Comparison of ENCODE assay signal across 29 cellular contexts in genomic region chr15:85905626-85906025, GRCh38.
"Had no signal": no experiment of that assay in that cellular context is flagged by ENCODE, and none has a peak within 500 bp of the region (broad histone marks: within the 10 kb centered on the region; RNA-seq: fewer than 3 reads in every experiment).

No MANE protein-coding gene starts in this region.

- H3K27me3 ChIP-seq: ascending aorta, body of pancreas, cardiac muscle cell, colonic mucosa had no signal

- H3K36me3 ChIP-seq: ascending aorta, breast epithelium, cardiac muscle cell, colonic mucosa had no signal

- FAIRE-seq: frontal cortex had no signal

- H3K4me3 ChIP-seq: ascending aorta, body of pancreas, breast epithelium, cardiac muscle cell, colonic mucosa had no signal

- H3K27ac ChIP-seq: ascending aorta, body of pancreas, breast epithelium, cardiac muscle cell, colonic mucosa had no signal

- H3K4me1 ChIP-seq: ascending aorta, body of pancreas, breast epithelium, colonic mucosa had no signal

- H3K4me3 Mint-ChIP-seq: activated CD4-positive, alpha-beta memory T cell treated with anti-CD3 and anti-CD28 coated beads, Interleukin-2, amount 10 ng/mL, durations not matched to agents 7 days and 5 days; activated CD4-positive, alpha-beta T cell treated with anti-CD3 and anti-CD28 coated beads, Interleukin-2, amount 10 ng/mL, durations not matched to agents 7 days and 5 days; activated naive CD4-positive, alpha-beta T cell treated with anti-CD3 and anti-CD28 coated beads, Interleukin-2, amount 10 ng/mL, durations not matched to agents 7 days and 5 days; activated naive CD8-positive, alpha-beta T cell treated with anti-CD3 and anti-CD28 coated beads, Interleukin-2, amount 10 ng/mL, durations not matched to agents 7 days and 5 days; activated T-cell treated with anti-CD3 and anti-CD28 coated beads, Interleukin-2, amount 50 U/mL, for 24 hours; activated T-cell treated with anti-CD3 and anti-CD28 coated beads, Interleukin-2, amount 50 U/mL, for 72 hours; T-helper 17 cell; T-helper 2 cell treated with Interferon-gamma antibody and Interleukin-4, amounts not matched to agents 5 μg/mL and 100 μg/mL, for 36 hours had no signal

- DNase-seq: activated CD4-positive, alpha-beta memory T cell treated with anti-CD3 and anti-CD28 coated beads, Interleukin-2, amount 10 ng/mL, durations not matched to agents 7 days and 5 days; activated CD4-positive, alpha-beta T cell treated with anti-CD3 and anti-CD28 coated beads for 1 hour; activated CD4-positive, alpha-beta T cell treated with anti-CD3 and anti-CD28 coated beads for 4 hours; activated CD4-positive, alpha-beta T cell treated with anti-CD3 and anti-CD28 coated beads, Interleukin-2, amount 10 ng/mL, durations not matched to agents 7 days and 5 days; activated CD4-positive, alpha-beta T cell treated with anti-CD3 and anti-CD28 coated beads, Interleukin-2, amount 50 U/mL, for 4 hours; activated CD8-positive, alpha-beta memory T cell treated with anti-CD3 and anti-CD28 coated beads, Interleukin-2, amount 50 U/mL, for 48 hours; activated gamma-delta T cell; activated naive CD4-positive, alpha-beta T cell; activated naive CD4-positive, alpha-beta T cell treated with anti-CD3 and anti-CD28 coated beads, Interleukin-2, amount 10 ng/mL, durations not matched to agents 7 days and 5 days; activated naive CD8-positive, alpha-beta T cell treated with anti-CD3 and anti-CD28 coated beads, Interleukin-2, amount 10 ng/mL, durations not matched to agents 7 days and 5 days; activated T-cell treated with anti-CD3 and anti-CD28 coated beads for 4 hours; activated T-cell treated with anti-CD3 and anti-CD28 coated beads, Interleukin-2, amount 50 U/mL, for 24 hours; activated T-cell treated with anti-CD3 and anti-CD28 coated beads, Interleukin-2, amount 50 U/mL, for 72 hours; body of pancreas; central memory CD4-positive, alpha-beta T cell; cerebellar nuclear complex; colonic mucosa; effector CD8-positive, alpha-beta T cell; foreskin fibroblast; T-helper 1 cell; T-helper 17 cell; T1000 had no signal

- H3K9me3 Mint-ChIP-seq: activated CD4-positive, alpha-beta memory T cell treated with anti-CD3 and anti-CD28 coated beads, Interleukin-2, amount 10 ng/mL, durations not matched to agents 7 days and 5 days; activated CD4-positive, alpha-beta T cell treated with anti-CD3 and anti-CD28 coated beads, Interleukin-2, amount 10 ng/mL, durations not matched to agents 7 days and 5 days; activated naive CD4-positive, alpha-beta T cell treated with anti-CD3 and anti-CD28 coated beads, Interleukin-2, amount 10 ng/mL, durations not matched to agents 7 days and 5 days; activated naive CD4-positive, alpha-beta T cell treated with anti-CD3 and anti-CD28 coated beads, Interleukin-2, amount 50 U/mL, for 72 hours; activated naive CD8-positive, alpha-beta T cell treated with anti-CD3 and anti-CD28 coated beads, Interleukin-2, amount 10 ng/mL, durations not matched to agents 7 days and 5 days; activated T-cell treated with anti-CD3 and anti-CD28 coated beads, Interleukin-2, amount 50 U/mL, for 24 hours; activated T-cell treated with anti-CD3 and anti-CD28 coated beads, Interleukin-2, amount 50 U/mL, for 72 hours; T-helper 2 cell treated with Interferon-gamma antibody and Interleukin-4, amounts not matched to agents 5 μg/mL and 100 μg/mL, for 36 hours had no signal

- H3K27ac Mint-ChIP-seq: activated CD4-positive, alpha-beta memory T cell treated with anti-CD3 and anti-CD28 coated beads, Interleukin-2, amount 10 ng/mL, durations not matched to agents 7 days and 5 days; activated CD4-positive, alpha-beta T cell treated with anti-CD3 and anti-CD28 coated beads, Interleukin-2, amount 10 ng/mL, durations not matched to agents 7 days and 5 days; activated naive CD4-positive, alpha-beta T cell treated with anti-CD3 and anti-CD28 coated beads, Interleukin-2, amount 10 ng/mL, durations not matched to agents 7 days and 5 days; activated naive CD4-positive, alpha-beta T cell treated with anti-CD3 and anti-CD28 coated beads, Interleukin-2, amount 50 U/mL, for 72 hours; activated naive CD8-positive, alpha-beta T cell treated with anti-CD3 and anti-CD28 coated beads, Interleukin-2, amount 10 ng/mL, durations not matched to agents 7 days and 5 days; activated T-cell treated with anti-CD3 and anti-CD28 coated beads, Interleukin-2, amount 50 U/mL, for 24 hours; activated T-cell treated with anti-CD3 and anti-CD28 coated beads, Interleukin-2, amount 50 U/mL, for 72 hours; T-helper 17 cell; T-helper 2 cell treated with Interferon-gamma antibody and Interleukin-4, amounts not matched to agents 5 μg/mL and 100 μg/mL, for 36 hours had no signal

- H3K9me3 ChIP-seq: ascending aorta, body of pancreas, breast epithelium, colonic mucosa had no signal

- H3K36me3 Mint-ChIP-seq: activated naive CD4-positive, alpha-beta T cell treated with anti-CD3 and anti-CD28 coated beads, Interleukin-2, amount 10 ng/mL, durations not matched to agents 7 days and 5 days; activated naive CD4-positive, alpha-beta T cell treated with anti-CD3 and anti-CD28 coated beads, Interleukin-2, amount 50 U/mL, for 72 hours; activated naive CD8-positive, alpha-beta T cell treated with anti-CD3 and anti-CD28 coated beads, Interleukin-2, amount 10 ng/mL, durations not matched to agents 7 days and 5 days had no signal

- H3K4me1 Mint-ChIP-seq: activated CD4-positive, alpha-beta memory T cell treated with anti-CD3 and anti-CD28 coated beads, Interleukin-2, amount 10 ng/mL, durations not matched to agents 7 days and 5 days; activated CD4-positive, alpha-beta T cell treated with anti-CD3 and anti-CD28 coated beads, Interleukin-2, amount 10 ng/mL, durations not matched to agents 7 days and 5 days; activated naive CD4-positive, alpha-beta T cell treated with anti-CD3 and anti-CD28 coated beads, Interleukin-2, amount 10 ng/mL, durations not matched to agents 7 days and 5 days; activated naive CD8-positive, alpha-beta T cell treated with anti-CD3 and anti-CD28 coated beads, Interleukin-2, amount 10 ng/mL, durations not matched to agents 7 days and 5 days had no signal

- ATAC-seq: activated naive CD4-positive, alpha-beta T cell treated with anti-CD3 and anti-CD28 coated beads, Interleukin-2, amount 50 U/mL, for 72 hours; activated T-cell treated with anti-CD3 and anti-CD28 coated beads, Interleukin-2, amount 50 U/mL, for 72 hours; body of pancreas; esophagus mucosa; T-helper 17 cell had no signal
